ENCODE assay signal across 15 cellular contexts in genomic region chr4:15852524-15852923, GRCh38.
DNase-seq lines count a peak whose midpoint lies in the region; ATAC-seq and TF ChIP-seq lines count a peak whose summit lies in the region.
"Had no signal": no experiment of that assay in that cellular context is flagged by ENCODE, and none has a peak within 500 bp of the region (broad histone marks: within the 10 kb centered on the region; RNA-seq: fewer than 3 reads in every experiment).

No MANE protein-coding gene starts in this region.

- TF ChIP-seq CTCF in gastrocnemius medialis (IDR thresholded peaks at IDR 0.05 in 4 of 5, conservative IDR thresholded peaks at IDR 0.05 in 1 of 5): no peak
- TF ChIP-seq CTCF in tibial artery (IDR thresholded peaks at IDR 0.05): no peak
- no peak for TF ChIP-seq CTCF in uterus (IDR thresholded peaks at IDR 0.05)

- peak; percentile 43 to 46 for ATAC-seq in gastrocnemius medialis

- peaks cover 40% of the 10 kb centered on the region for H3K27me3 ChIP-seq in GM23248 (replicated peaks; ENCODE audit: insufficient read depth)
- no peaks in the 10 kb centered on the region for H3K27me3 ChIP-seq in MG63
- no peaks in the 10 kb centered on the region for H3K27me3 ChIP-seq in gastrocnemius medialis
- H3K27me3 ChIP-seq in tibial artery: no peaks in the 10 kb centered on the region
- H3K27me3 ChIP-seq in uterus: no peaks in the 10 kb centered on the region
- H3K27me3 ChIP-seq: BLaER1 treated with 17β-estradiol and CSF1 and Interleukin-3, amounts not matched to agents 10 nM and 100 nM had no signal

- DNase-seq in GM23248: peak; percentile 32
- DNase-seq in MG63: peak; percentile 8
- no peak for DNase-seq in gastrocnemius medialis
- DNase-seq in tibial artery: no peak
- no peak for DNase-seq in uterus
- DNase-seq in NCI-H2196 treated with DMSO at 0.1 percent for 48 hours (lab: John Stamatoyannopoulos, UW; ENCODE audit: unreplicated experiment): no peak
- DNase-seq in A172 (ENCODE audit: low spot score): no peak
- DNase-seq: 8988T; Caco-2; CD4-positive, CD25-positive, alpha-beta regulatory T cell; CD8-positive, alpha-beta memory T cell; HCEC 1CT; HFFc6; IMR-90 had no signal

- TF ChIP-seq POLR2A in gastrocnemius medialis (IDR thresholded peaks at IDR 0.05) (no peak), uterus (IDR thresholded peaks at IDR 0.05) (no peak)

- 7 to 8% methylated on average over 9 of the region's 9 CpGs for WGBS in GM23248 (ENCODE audit: low coverage in 1 of 2, low lambda C conversion rate in 2 of 2, missing lambda C conversion rate in 2 of 2), 2 experiments

- no peaks in the 10 kb centered on the region for H3K36me3 ChIP-seq in GM23248 (ENCODE audit: low read depth)
- no peaks in the 10 kb centered on the region for H3K36me3 ChIP-seq in MG63
- no peaks in the 10 kb centered on the region for H3K36me3 ChIP-seq in gastrocnemius medialis
- H3K36me3 ChIP-seq in tibial artery: no peaks in the 10 kb centered on the region
- H3K36me3 ChIP-seq in uterus: no peaks in the 10 kb centered on the region

- H2AFZ ChIP-seq in GM23248: no peak overlapping the region

- no peaks in the 10 kb centered on the region for H4K20me1 ChIP-seq in GM23248 (ENCODE audit: insufficient read depth)
- H4K20me1 ChIP-seq: BLaER1 treated with 17β-estradiol and CSF1 and Interleukin-3, amounts not matched to agents 10 nM and 100 nM had no signal

- intact Hi-C loops in gastrocnemius medialis (cut with DNase I; ENCODE audit: low total_unique reads): no loop called here
- intact Hi-C loops in tibial artery (cut with DNase I; ENCODE audit: low total_unique reads): no loop called here
- intact Hi-C loops in uterus (cut with DNase I; ENCODE audit: low total_unique reads): no loop called here

- H3K4me1 ChIP-seq in GM23248 (ENCODE audit: insufficient read depth) (no peaks in the 10 kb centered on the region), gastrocnemius medialis (peaks cover 0 to 25% of the 10 kb centered on the region in 2 donors), tibial artery (peaks cover 0 to 26% (median 0%) of the 10 kb centered on the region in 4 donors), uterus (no peaks in the 10 kb centered on the region)
- H3K4me1 ChIP-seq: BLaER1 treated with 17β-estradiol and CSF1 and Interleukin-3, amounts not matched to agents 10 nM and 100 nM; Caco-2 had no signal

- H3F3A ChIP-seq in GM23248 (ENCODE audit: insufficient read depth): no peaks in the 10 kb centered on the region

- in situ Hi-C loops in GM23248 (cut with MboI): no loop called here
- in situ Hi-C loops in gastrocnemius medialis (cut with MboI; ENCODE audit: low sequenced_read_pairs in 4 of 4): no loop called here

- H3K9me2 ChIP-seq in GM23248 (ENCODE audit: insufficient read depth): no peaks in the 10 kb centered on the region

- H3K9me3 ChIP-seq in GM23248 (ENCODE audit: low read depth) (no peaks in the 10 kb centered on the region), MG63 (no peaks in the 10 kb centered on the region), gastrocnemius medialis (no peaks in the 10 kb centered on the region), tibial artery (no peaks in the 10 kb centered on the region), uterus (no peaks in the 10 kb centered on the region)
- H3K9me3 ChIP-seq: BLaER1 treated with 17β-estradiol and CSF1 and Interleukin-3, amounts not matched to agents 10 nM and 100 nM; Caco-2 had no signal

- H3K4me2 ChIP-seq in GM23248 (ENCODE audit: unreplicated experiment): no peak overlapping the region
- H3K4me2 ChIP-seq: BLaER1 treated with 17β-estradiol and CSF1 and Interleukin-3, amounts not matched to agents 10 nM and 100 nM had no signal

- H3K79me2 ChIP-seq in GM23248 (ENCODE audit: insufficient read depth): no peaks in the 10 kb centered on the region

- no peak overlapping the region for H3K9ac ChIP-seq in GM23248
- H3K9ac ChIP-seq: BLaER1 treated with 17β-estradiol and CSF1 and Interleukin-3, amounts not matched to agents 10 nM and 100 nM had no signal

- H3K4me3 ChIP-seq in GM23248: no peak overlapping the region
- no peak overlapping the region for H3K4me3 ChIP-seq in MG63
- no peak overlapping the region for H3K4me3 ChIP-seq in gastrocnemius medialis
- H3K4me3 ChIP-seq in tibial artery: no peak overlapping the region
- no peak overlapping the region for H3K4me3 ChIP-seq in uterus
- H3K4me3 ChIP-seq: BLaER1 treated with 17β-estradiol and CSF1 and Interleukin-3, amounts not matched to agents 10 nM and 100 nM had no signal

- H3K27ac ChIP-seq in GM23248: no peak overlapping the region
- H3K27ac ChIP-seq in gastrocnemius medialis: peak overlapping the region in 2 of 4 donors; percentile 21 to 82
- peak overlapping the region; percentile 14 to 50 for H3K27ac ChIP-seq in tibial artery
- no peak overlapping the region for H3K27ac ChIP-seq in uterus
- H3K27ac ChIP-seq: BLaER1 treated with 17β-estradiol and CSF1 and Interleukin-3, amounts not matched to agents 10 nM and 100 nM had no signal

Comparison
In these comparisons a context has a peak if more than half of its experiments do, and no peak if none do; other contexts are left out.
1. DNase-seq: peak in GM23248 (single experiment) and MG63 (single experiment); none in gastrocnemius medialis (0 of 2), tibial artery (0 of 2), uterus (0 of 2), NCI-H2196 treated with DMSO at 0.1 percent for 48 hours (single experiment) and A172 (single experiment).
2. H3K27ac ChIP-seq: peak in tibial artery (2 of 2); none in GM23248 (single experiment) and uterus (0 of 2).